ENCODE assay signal across 8 cellular contexts in the genomic region with DNA sequence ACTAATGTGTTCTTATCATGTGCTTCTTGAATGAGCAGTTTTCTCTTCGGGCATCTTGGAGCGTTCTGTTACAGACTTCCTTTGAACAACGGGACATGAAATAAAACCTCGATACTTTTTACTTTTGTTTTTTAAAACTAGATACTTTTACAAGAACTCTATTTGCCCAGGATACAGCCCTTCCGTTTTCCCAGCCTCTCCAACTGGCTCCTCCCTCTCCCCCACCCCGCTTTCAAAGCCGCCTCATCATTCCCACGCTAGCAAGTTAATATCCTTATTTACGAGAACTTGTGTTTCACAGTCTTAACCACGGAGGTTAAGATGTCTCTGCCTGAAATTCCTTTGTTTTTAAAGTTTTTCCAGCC. TPM values are rescaled to one million over a fixed set of nuclear protein-coding genes. Genes with fewer than 3 reads are reported as not detected.
DNase-seq lines count a peak whose midpoint lies in the region; ATAC-seq, FAIRE-seq and TF ChIP-seq lines count a peak whose summit lies in the region.

No MANE protein-coding gene starts in this region.

- H3K27me3 ChIP-seq in keratinocyte (ENCODE audit: control insufficient read depth, extremely low read depth, insufficient read depth, low read length): no peaks in the 10 kb centered on the region

- peak overlapping the region; percentile 73 to 95 (median 91) for H3K27ac Mint-ChIP-seq in brain
- H3K27ac Mint-ChIP-seq in stimulated activated naive B cell treated with anti-CD40 and anti-IgM and Interleukin-4, amounts not matched to agents 10 μg/mL and 1 μg/mL and 100 μg/mL, for 72 hours: peak overlapping the region; percentile 69

- DNase-seq in Right ventricle myocardium inferior (ENCODE audit: missing footprints) (no peak), cardiac septum (ENCODE audit: low spot score) (no peak), NCI-H748 treated with DMSO at 0.1 percent for 48 hours (lab: John Stamatoyannopoulos, UW) (peak; percentile 67), keratinocyte (ENCODE audit: low read depth, low spot score) (no peak), AG08396 (ENCODE audit: low spot score) (no peak)
- DNase-seq in stimulated activated naive B cell treated with anti-CD40 and anti-IgM and Interleukin-4, amounts not matched to agents 10 μg/mL and 1 μg/mL and 100 μg/mL, for 72 hours: no peak

- H3K36me3 ChIP-seq in keratinocyte (ENCODE audit: control insufficient read depth in 2 of 2, extremely low read depth in 1 of 2, insufficient read depth in 2 of 2, low read length in 2 of 2): no peaks in the 10 kb centered on the region

- H3K9me1 ChIP-seq in keratinocyte (ENCODE audit: control insufficient read depth, extremely low read depth, insufficient read depth, low read length): no peaks in the 10 kb centered on the region

- no peaks in the 10 kb centered on the region for H3K79me2 ChIP-seq in keratinocyte (ENCODE audit: control insufficient read depth, insufficient read depth, low read length)

- H3K4me3 Mint-ChIP-seq in brain: peak overlapping the region; percentile 87 to 92 (median 90)
- peak overlapping the region; percentile 87 to 93 for H3K4me3 Mint-ChIP-seq in stimulated activated naive B cell treated with anti-CD40 and anti-IgM and Interleukin-4, amounts not matched to agents 10 μg/mL and 1 μg/mL and 100 μg/mL, for 72 hours

- peaks cover 4% of the 10 kb centered on the region for H3K27me3 Mint-ChIP-seq in brain
- H3K27me3 Mint-ChIP-seq in stimulated activated naive B cell treated with anti-CD40 and anti-IgM and Interleukin-4, amounts not matched to agents 10 μg/mL and 1 μg/mL and 100 μg/mL, for 72 hours: peaks cover 10 to 24% of the 10 kb centered on the region in 2 donors

- peak overlapping the region; percentile 97 for H2AFZ ChIP-seq in keratinocyte (ENCODE audit: control insufficient read depth, low read length)

- intact Hi-C loops in Right ventricle myocardium inferior (cut with DNase I): no loop called here
- intact Hi-C loops in cardiac septum (cut with DNase I): loop anchor here (5.0 to 10.0 kb wide), 2 partner anchors 180 to 387 kb away; partner anchors contain the start of gene RARS2

- peaks cover 19% of the 10 kb centered on the region for H3K4me1 Mint-ChIP-seq in brain
- peaks cover 4 to 12% of the 10 kb centered on the region in 2 donors for H3K4me1 Mint-ChIP-seq in stimulated activated naive B cell treated with anti-CD40 and anti-IgM and Interleukin-4, amounts not matched to agents 10 μg/mL and 1 μg/mL and 100 μg/mL, for 72 hours

- peak; percentile 67 for FAIRE-seq in keratinocyte (lab: Jason Lieb, UNC)

- H3K4me2 ChIP-seq in keratinocyte (ENCODE audit: control insufficient read depth, extremely low read depth, insufficient read depth, low read depth, low read length): peak overlapping the region; percentile 99

- no peak overlapping the region for H3K27ac ChIP-seq in keratinocyte (ENCODE audit: control insufficient read depth, insufficient read depth, low read length)

- peak overlapping the region; percentile 37 for H3K9ac ChIP-seq in keratinocyte (ENCODE audit: control insufficient read depth, extremely low read depth, insufficient read depth, low read length)

- ATAC-seq in Right ventricle myocardium inferior: peak; percentile 61
- ATAC-seq in HG02885 (IDR thresholded peaks at IDR 0.05; ENCODE audit: poor library complexity, unreplicated experiment): peak; percentile 15
- peak in 1 of 2 donors; percentile 3 for ATAC-seq in stimulated activated naive B cell treated with anti-CD40 and anti-IgM and Interleukin-4, amounts not matched to agents 10 μg/mL and 1 μg/mL and 100 μg/mL, for 72 hours (replicated peaks)

- H3K4me3 ChIP-seq in keratinocyte (ENCODE audit: control insufficient read depth in 2 of 3, extremely low read depth in 1 of 3, insufficient read depth in 2 of 3, low read depth in 1 of 3, low read length in 3 of 3): peak overlapping the region; percentile 91 to 95 (median 91)

- no peaks in the 10 kb centered on the region for H3K9me3 ChIP-seq in keratinocyte (ENCODE audit: control insufficient read depth, low read depth, low read length)

- H3K9me3 Mint-ChIP-seq in brain: no peaks in the 10 kb centered on the region
- no peaks in the 10 kb centered on the region for H3K9me3 Mint-ChIP-seq in stimulated activated naive B cell treated with anti-CD40 and anti-IgM and Interleukin-4, amounts not matched to agents 10 μg/mL and 1 μg/mL and 100 μg/mL, for 72 hours

- H4K20me1 ChIP-seq in keratinocyte (ENCODE audit: control insufficient read depth, extremely low read depth, insufficient read depth, low read length): no peaks in the 10 kb centered on the region

- H3K36me3 Mint-ChIP-seq in brain: no peaks in the 10 kb centered on the region
- H3K36me3 Mint-ChIP-seq in stimulated activated naive B cell treated with anti-CD40 and anti-IgM and Interleukin-4, amounts not matched to agents 10 μg/mL and 1 μg/mL and 100 μg/mL, for 72 hours: no peaks in the 10 kb centered on the region

- no peaks in the 10 kb centered on the region for H3K4me1 ChIP-seq in keratinocyte (ENCODE audit: control insufficient read depth, extremely low read depth, insufficient read depth, low read length)

- dilution Hi-C loops in keratinocyte (cut with MboI; ENCODE audit: extremely low pct_ligation_motif_present, low sequenced_read_pairs): no loop called here

- TF ChIP-seq CTCF in brain (conservative IDR thresholded peaks at IDR 0.05): no peak
- TF ChIP-seq CTCF in keratinocyte (optimal IDR thresholded peaks at IDR 0.05 in 1 of 3, IDR thresholded peaks at IDR 0.05 in 1 of 3, conservative IDR thresholded peaks at IDR 0.05 in 1 of 3; ENCODE audit: extremely low read depth in 1 of 3, insufficient read depth in 2 of 3, low read length in 3 of 3): no peak

RNA-seq across cellular contexts. Expression of gene CFAP206, which starts 0.3 kb away (rescaled TPM):
- 0.11 TPM for total RNA-seq in Right ventricle myocardium inferior
- total RNA-seq in cardiac septum: not detected
- 1.0 TPM for polyA plus RNA-seq in brain (ENCODE audit: insufficient read depth, low read depth, low replicate concordance)
- 0.18 to 0.63 TPM (median 0.44 TPM) in 3 replicates for polyA plus RNA-seq in keratinocyte
- polyA plus RNA-seq in keratinocyte (2011; ENCODE audit: low read depth): 0.39 TPM
- 0.65 and 0.88 TPM in 2 replicates for polyA plus RNA-seq in keratinocyte (2011; cell fraction: cytosol; rRNA removed)
- 0.89 and 1.3 TPM in 2 replicates for polyA plus RNA-seq in keratinocyte (2011; cell fraction: nucleus; rRNA removed)
- 0.26 and 0.35 TPM in 2 replicates for polyA plus RNA-seq in keratinocyte (2012; ENCODE audit: low replicate concordance)
- polyA minus RNA-seq in keratinocyte: 0.63 to 0.80 TPM in 2 of 3 replicates, not detected in the other
- not detected for polyA minus RNA-seq in keratinocyte (2011; cell fraction: cytosol; rRNA and poly(A)+ RNA removed)
- 0.42 and 2.0 TPM in 2 replicates for polyA minus RNA-seq in keratinocyte (2011; cell fraction: nucleus; rRNA and poly(A)+ RNA removed)
